8 cellular contexts compared by ENCODE assay signal in the genomic region with DNA sequence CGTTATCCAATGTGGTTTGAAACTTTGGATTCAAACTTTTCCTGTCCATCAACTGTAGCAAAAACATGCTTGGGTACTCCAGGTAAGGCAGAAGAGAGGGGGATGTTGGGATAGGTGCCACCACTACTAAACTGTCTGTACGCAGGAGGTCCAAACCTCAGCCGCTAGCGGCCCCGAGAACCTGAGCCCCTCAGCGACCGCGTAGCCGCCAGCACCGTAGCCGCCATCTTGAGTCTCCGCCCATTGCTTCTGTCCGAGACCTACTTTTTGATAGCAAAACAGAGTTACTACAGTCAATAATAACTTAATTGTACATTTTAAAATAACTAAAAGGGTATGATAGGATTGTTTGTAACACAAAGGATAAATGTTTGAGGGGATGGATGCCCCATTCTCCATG.
"Had no signal": no experiment of that assay in that cellular context is flagged by ENCODE, and none has a peak within 500 bp of the region (broad histone marks: within the 10 kb centered on the region; RNA-seq: fewer than 3 reads in every experiment).

No MANE protein-coding gene starts in this region.

- ATAC-seq: GM12878 had no signal

- DNase-seq: GDM1, GF-D8 had no signal

- FAIRE-seq: G401.6, GM12878, GM12891, GM12892, GM18507, GM19239 had no signal

- H3K4me3 ChIP-seq: GM12878 had no signal
